Comparison of ENCODE assay signal across 12 cellular contexts in the genomic region with DNA sequence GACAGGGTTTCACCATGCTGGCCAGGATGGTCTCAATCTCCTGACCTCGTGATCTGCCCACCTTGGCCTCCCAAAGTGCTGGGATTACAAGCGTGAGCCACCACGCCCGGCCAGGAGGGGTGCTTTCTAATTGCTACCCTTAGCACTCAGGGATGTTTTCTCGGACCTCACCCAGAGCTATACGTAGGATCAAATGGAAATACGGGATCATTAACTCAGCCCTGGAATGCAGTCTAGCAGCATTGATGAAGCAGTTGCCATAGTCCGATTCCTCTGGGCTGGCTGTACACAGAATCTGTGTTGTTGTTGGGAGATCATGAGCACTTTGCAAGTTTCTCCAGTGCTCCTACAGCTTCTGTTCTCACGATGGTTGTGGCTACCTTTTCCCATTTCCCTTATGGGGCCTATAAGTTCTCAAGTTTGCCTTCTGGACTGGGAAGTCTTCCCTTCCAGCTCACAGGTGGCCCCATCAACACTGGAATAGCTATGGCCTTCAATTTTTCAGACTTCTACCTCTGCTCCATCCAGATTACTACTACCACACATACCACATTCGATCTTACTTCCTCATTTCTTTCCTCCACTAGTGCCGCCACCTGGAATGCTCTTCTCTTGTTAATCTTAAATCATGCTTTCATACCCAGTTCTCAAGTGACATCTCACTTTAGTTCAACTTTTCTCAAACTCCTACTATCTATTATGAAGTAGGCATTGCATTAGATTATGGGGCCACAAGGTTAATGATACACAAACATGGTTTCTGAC. TPM values are rescaled to one million over a fixed set of nuclear protein-coding genes. Genes with fewer than 3 reads are reported as not detected.
DNase-seq lines count a peak whose midpoint lies in the region; ATAC-seq and TF ChIP-seq lines count a peak whose summit lies in the region.
"Had no signal": no experiment of that assay in that cellular context is flagged by ENCODE, and none has a peak within 500 bp of the region (broad histone marks: within the 10 kb centered on the region; RNA-seq: fewer than 3 reads in every experiment).

No MANE protein-coding gene starts in this region.

- H3K4me1 ChIP-seq in BLaER1 (peaks cover 9% of the 10 kb centered on the region), gastroesophageal sphincter (no peaks in the 10 kb centered on the region), foreskin keratinocyte (no peaks in the 10 kb centered on the region)
- H3K4me1 ChIP-seq: A549 had no signal

- H3K27ac ChIP-seq in BLaER1: no peak overlapping the region
- no peak overlapping the region for H3K27ac ChIP-seq in gastroesophageal sphincter
- H3K27ac ChIP-seq in foreskin keratinocyte: no peak overlapping the region
- H3K27ac ChIP-seq: A549, psoas muscle had no signal

- H3K9me3 ChIP-seq in BLaER1: no peaks in the 10 kb centered on the region
- no peaks in the 10 kb centered on the region for H3K9me3 ChIP-seq in gastroesophageal sphincter
- H3K9me3 ChIP-seq: A549, psoas muscle had no signal

- intact Hi-C loops in posterior vena cava (cut with DNase I): no loop called here

- no peak for TF ChIP-seq POLR2A in gastroesophageal sphincter (IDR thresholded peaks at IDR 0.05)

- no peak overlapping the region for H3K9ac ChIP-seq in BLaER1

- H3K4me2 ChIP-seq in BLaER1: peak overlapping the region; percentile 23; the same call in 1 of the 2 replicates
- H3K4me2 ChIP-seq: A549 had no signal

- ATAC-seq in GM19395 (IDR thresholded peaks at IDR 0.05; ENCODE audit: unreplicated experiment): peak; percentile 99
- peak; percentile 92 for ATAC-seq in HG02943 (IDR thresholded peaks at IDR 0.05; ENCODE audit: low read depth, unreplicated experiment)
- no peak for ATAC-seq in gastroesophageal sphincter
- ATAC-seq in foreskin keratinocyte: no peak
- ATAC-seq: A549, psoas muscle had no signal

- TF ChIP-seq CTCF in gastroesophageal sphincter (IDR thresholded peaks at IDR 0.05) (no peak), foreskin keratinocyte (conservative IDR thresholded peaks at IDR 0.05) (no peak)

- no peaks in the 10 kb centered on the region for H4K20me1 ChIP-seq in BLaER1

- no peaks in the 10 kb centered on the region for H3K36me3 ChIP-seq in BLaER1
- no peaks in the 10 kb centered on the region for H3K36me3 ChIP-seq in gastroesophageal sphincter

- no peak for TF ChIP-seq EP300 in gastroesophageal sphincter (IDR thresholded peaks at IDR 0.05)

- H3K4me3 ChIP-seq in BLaER1 (no peak overlapping the region), gastroesophageal sphincter (no peak overlapping the region)
- H3K4me3 ChIP-seq: A549, psoas muscle had no signal

- H3K27me3 ChIP-seq in BLaER1: no peaks in the 10 kb centered on the region
- H3K27me3 ChIP-seq in gastroesophageal sphincter: no peaks in the 10 kb centered on the region
- no peaks in the 10 kb centered on the region for H3K27me3 ChIP-seq in foreskin keratinocyte

- peak; percentile 83 for DNase-seq in MV-4-11 (lab: John Stamatoyannopoulos, UW)
- DNase-seq in NCI-H1105 (lab: John Stamatoyannopoulos, UW): no peak
- no peak for DNase-seq in foreskin keratinocyte
- no peak for DNase-seq in posterior vena cava (ENCODE audit: low spot score)
- DNase-seq: effector CD4-positive, alpha-beta T cell; NCI-H1048; psoas muscle had no signal

- WGBS in gastroesophageal sphincter (ENCODE audit: low coverage in 1 of 2), 2 donors: 85 to 89% methylated on average over 2 to 7 of the region's 11 CpGs

RNA-seq across cellular contexts. Expression of a gene that starts 16.1 kb away (rescaled TPM):
- total RNA-seq in gastroesophageal sphincter: 10 to 100 TPM; 32.2 to 91.7 (median 60.6) TPM
- 22.5 and 25.5 TPM in 2 replicates for total RNA-seq in foreskin keratinocyte
- polyA plus RNA-seq in foreskin keratinocyte: 6.7 and 8.2 TPM in 2 replicates
- total RNA-seq in posterior vena cava: 10 to 100 TPM; 45.0 to 46.1 TPM

RNA-seq across cellular contexts. Expression of a gene that starts 52.6 kb away (rescaled TPM):
- total RNA-seq in gastroesophageal sphincter (10 to 100 TPM in 3 of 4 donors, 1 to 10 TPM in 1; 9.3 to 13.3 (median 13.2) TPM), foreskin keratinocyte (6.0 and 6.3 TPM in 2 replicates), posterior vena cava (10 to 100 TPM in 1 of 2 donors, 1 to 10 TPM in 1; 9.5 to 11.5 TPM)
- 3.2 and 3.4 TPM in 2 replicates for polyA plus RNA-seq in foreskin keratinocyte

Comparison
In these comparisons a context has a peak if more than half of its experiments do, and no peak if none do; other contexts are left out.
1. ATAC-seq: peak in GM19395 (single experiment) and HG02943 (single experiment); none in gastroesophageal sphincter (single experiment) and foreskin keratinocyte (single experiment).